1 cellular context compared by ENCODE assay signal in the genomic region with DNA sequence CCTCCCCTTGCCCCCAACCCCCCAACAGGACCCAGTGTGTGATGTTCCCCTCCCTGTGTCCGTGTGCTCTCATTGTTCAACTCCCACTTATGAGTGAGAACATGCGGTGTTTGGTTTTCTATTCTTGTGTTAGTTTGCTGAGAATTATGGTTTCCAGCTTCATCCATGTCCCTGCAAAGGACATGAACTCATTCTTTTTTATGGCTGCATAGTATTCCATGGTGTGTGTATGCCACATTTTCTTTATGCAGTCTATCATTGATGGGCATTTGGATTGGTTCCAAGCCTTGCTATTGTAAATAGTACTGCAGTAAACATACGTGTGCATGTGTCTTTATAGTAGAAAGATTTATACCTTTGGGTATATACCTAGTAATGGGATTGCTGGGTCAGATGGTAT. TPM values are rescaled to one million over a fixed set of nuclear protein-coding genes. Genes with fewer than 3 reads are reported as not detected.
"Had no signal": no experiment of that assay in that cellular context is flagged by ENCODE, and none has a peak within 500 bp of the region (broad histone marks: within the 10 kb centered on the region; RNA-seq: fewer than 3 reads in every experiment).

No MANE protein-coding gene starts in this region.

RNA-seq across cellular contexts. Expression of a gene that starts 44.3 kb away (rescaled TPM):
- total RNA-seq: HepG2 had no signal
- polyA plus RNA-seq: HepG2 had no signal
